ENCODE assay signal across 19 cellular contexts in genomic region chr4:33592701-33593100, GRCh38.
DNase-seq lines count a peak whose midpoint lies in the region; ATAC-seq and TF ChIP-seq lines count a peak whose summit lies in the region.
"Had no signal": no experiment of that assay in that cellular context is flagged by ENCODE, and none has a peak within 500 bp of the region (broad histone marks: within the 10 kb centered on the region; RNA-seq: fewer than 3 reads in every experiment).

No MANE protein-coding gene starts in this region.

- H3K9me3 Mint-ChIP-seq in activated CD4-positive, alpha-beta memory T cell treated with anti-CD3 and anti-CD28 coated beads, Interleukin-2, amount 10 ng/mL, durations not matched to agents 7 days and 5 days: peaks cover 32% of the 10 kb centered on the region

- H3K27me3 Mint-ChIP-seq in activated CD4-positive, alpha-beta memory T cell treated with anti-CD3 and anti-CD28 coated beads, Interleukin-2, amount 10 ng/mL, durations not matched to agents 7 days and 5 days: no peaks in the 10 kb centered on the region
- H3K27me3 Mint-ChIP-seq: CD4-positive, CD25-positive, alpha-beta regulatory T cell had no signal

- H3K9me3 ChIP-seq in HCT116 (ENCODE audit: control insufficient read depth in 1 of 2, insufficient read depth in 1 of 2, low read depth in 1 of 2, low read length in 2 of 2) (peaks cover 21 to 25% of the 10 kb centered on the region in 2 experiments; a peak in 2 of 4 replicates), iPS-20b (ENCODE audit: insufficient read depth, low read depth, low read length) (peaks cover 80% of the 10 kb centered on the region)

- no peaks in the 10 kb centered on the region for H3K36me3 ChIP-seq in HCT116 (ENCODE audit: control insufficient read depth in 1 of 2, insufficient read depth in 2 of 2, low read length in 2 of 2)
- no peaks in the 10 kb centered on the region for H3K36me3 ChIP-seq in iPS-20b (ENCODE audit: insufficient read depth, low read depth, low read length)

- no peaks in the 10 kb centered on the region for H3K36me3 Mint-ChIP-seq in activated CD4-positive, alpha-beta memory T cell treated with anti-CD3 and anti-CD28 coated beads, Interleukin-2, amount 10 ng/mL, durations not matched to agents 7 days and 5 days (ENCODE audit: low read depth)
- H3K36me3 Mint-ChIP-seq: CD4-positive, CD25-positive, alpha-beta regulatory T cell had no signal

- ATAC-seq in HCT116: no peak

- peak; percentile 16 for DNase-seq in HCT116 (ENCODE audit: low read depth, low spot score)
- peak; percentile 3 for DNase-seq in NB4 (ENCODE audit: low read depth)
- DNase-seq in astrocyte of the hippocampus (ENCODE audit: low read depth, low spot score): peak; percentile 0
- no peak for DNase-seq in activated CD4-positive, alpha-beta memory T cell treated with anti-CD3 and anti-CD28 coated beads, Interleukin-2, amount 10 ng/mL, durations not matched to agents 7 days and 5 days
- no peak for DNase-seq in dermis blood vessel endothelial cell
- DNase-seq in posterior cingulate gyrus: no peak
- DNase-seq: CD4-positive, CD25-positive, alpha-beta regulatory T cell; H9; IMR-90; NCI-H1105 treated with DMSO at 0.1 percent for 48 hours; NCI-H1694; NCI-H2081; NCI-H2171 treated with DMSO at 0.1 percent for 48 hours; NCI-H524 treated with DMSO at 0.1 percent for 48 hours; PC-9; RPMI8226; SHP77 had no signal

- H2AFZ ChIP-seq in HCT116 (ENCODE audit: low read depth, low read length, poor library complexity, severe bottlenecking): no peak overlapping the region
- H2AFZ ChIP-seq: PC-9 had no signal

- H3K4me1 ChIP-seq in HCT116 (ENCODE audit: control insufficient read depth in 1 of 2, insufficient read depth in 2 of 2, low read length in 2 of 2) (no peaks in the 10 kb centered on the region), iPS-20b (ENCODE audit: insufficient read depth, low read length) (no peaks in the 10 kb centered on the region)

- no peaks in the 10 kb centered on the region for H3K9me2 ChIP-seq in HCT116 (ENCODE audit: insufficient read depth)

- TF ChIP-seq POLR2A in HCT116 (IDR thresholded peaks at IDR 0.05; ENCODE audit: borderline replicate concordance, extremely low read depth, insufficient read depth, insufficient read length) (no peak), NB4 (IDR thresholded peaks at IDR 0.05; ENCODE audit: extremely low read depth, insufficient read length) (no peak)

- RAD21 ChIA-PET in HCT116 (lab: Charles Lee; ENCODE audit: low non-redundant PET in 1 of 2, low total read pairs in 2 of 2, uncharacterized antibody in 2 of 2, unreplicated experiment in 2 of 2): no interaction called here

- intact Hi-C loops in HCT116 (cut with micrococcal nuclease) (no loop called here), posterior cingulate gyrus (cut with DNase I) (no loop called here)

- TF ChIP-seq CTCF in HCT116 (IDR thresholded peaks at IDR 0.05 in 2 of 3, conservative IDR thresholded peaks at IDR 0.05 in 1 of 3; ENCODE audit: borderline replicate concordance in 1 of 3, insufficient read depth in 1 of 3, low read depth in 2 of 3, low read length in 2 of 3) (no peak), NB4 (IDR thresholded peaks at IDR 0.05; ENCODE audit: low read depth, low read length) (no peak)

- BruUV-seq in HCT116 (replicated peaks; lab: Mats Ljungman, UMichigan): no TSS peak

- TF ChIP-seq RAD21 in HCT116 (IDR thresholded peaks at IDR 0.05; ENCODE audit: low read depth): no peak

- H3K27ac ChIP-seq in HCT116 (ENCODE audit: low read depth, low read length) (no peak overlapping the region), iPS-20b (ENCODE audit: low read length) (no peak overlapping the region)
- H3K27ac ChIP-seq: KMS-11, PC-9 had no signal

- no peak overlapping the region for H3K4me3 Mint-ChIP-seq in activated CD4-positive, alpha-beta memory T cell treated with anti-CD3 and anti-CD28 coated beads, Interleukin-2, amount 10 ng/mL, durations not matched to agents 7 days and 5 days
- H3K4me3 Mint-ChIP-seq: CD4-positive, CD25-positive, alpha-beta regulatory T cell; H9 had no signal

- no peaks in the 10 kb centered on the region for H3K79me2 ChIP-seq in HCT116 (ENCODE audit: insufficient read depth, low read length)

- no peak overlapping the region for H3K9ac ChIP-seq in HCT116 (ENCODE audit: low read length)
- H3K9ac ChIP-seq in iPS-20b (ENCODE audit: low read depth, low read length): no peak overlapping the region
- H3K9ac ChIP-seq: KMS-11 had no signal

- no peaks in the 10 kb centered on the region for H3K4me1 Mint-ChIP-seq in activated CD4-positive, alpha-beta memory T cell treated with anti-CD3 and anti-CD28 coated beads, Interleukin-2, amount 10 ng/mL, durations not matched to agents 7 days and 5 days
- H3K4me1 Mint-ChIP-seq: CD4-positive, CD25-positive, alpha-beta regulatory T cell; H9 had no signal

- H3K4me2 ChIP-seq in HCT116 (ENCODE audit: low read length): no peak overlapping the region
- H3K4me2 ChIP-seq: KMS-11, PC-9 had no signal

- H4K20me1 ChIP-seq in HCT116 (ENCODE audit: insufficient read depth): no peaks in the 10 kb centered on the region

- CTCF ChIA-PET in HCT116 (lab: Charles Lee): no interaction called here
- CTCF ChIA-PET in activated CD4-positive, alpha-beta memory T cell treated with anti-CD3 and anti-CD28 coated beads, Interleukin-2, amount 10 ng/mL, durations not matched to agents 7 days and 5 days (lab: Charles Lee): no interaction called here

- H3K27me3 ChIP-seq in HCT116 (ENCODE audit: insufficient read depth, low read length) (no peaks in the 10 kb centered on the region), iPS-20b (ENCODE audit: insufficient read depth, low read length) (no peaks in the 10 kb centered on the region)

- no peak overlapping the region for H3K27ac Mint-ChIP-seq in activated CD4-positive, alpha-beta memory T cell treated with anti-CD3 and anti-CD28 coated beads, Interleukin-2, amount 10 ng/mL, durations not matched to agents 7 days and 5 days
- H3K27ac Mint-ChIP-seq: CD4-positive, CD25-positive, alpha-beta regulatory T cell; H9 had no signal

- POLR2A ChIA-PET in HCT116 (lab: Charles Lee): no interaction called here
- POLR2A ChIA-PET in activated CD4-positive, alpha-beta memory T cell treated with anti-CD3 and anti-CD28 coated beads, Interleukin-2, amount 10 ng/mL, durations not matched to agents 7 days and 5 days (lab: Charles Lee): no interaction called here

- H3K4me3 ChIP-seq in HCT116 (replicated peaks in 1 of 2; ENCODE audit: low read depth in 1 of 2, low read length in 2 of 2): no peak overlapping the region
- no peak overlapping the region for H3K4me3 ChIP-seq in NB4 (ENCODE audit: low read depth, low read length)
- peak overlapping the region; percentile 4; the same call in 1 of the 2 replicates for H3K4me3 ChIP-seq in iPS-20b (ENCODE audit: low read length)
- H3K4me3 ChIP-seq: PC-9 had no signal

TF ChIP-seq in HCT116, 20 proteins besides CTCF, POLR2A, EP300 and RAD21:
- TF ChIP-seq CBX3 (IDR thresholded peaks at IDR 0.05; ENCODE audit: low read depth): peak; percentile 96
- no peak for TF ChIP-seq EZH2 (IDR thresholded peaks at IDR 0.05)

Comparison
In these comparisons a context has a peak if more than half of its experiments do, and no peak if none do; other contexts are left out.
1. DNase-seq: peak in HCT116 (single experiment), NB4 (single experiment) and astrocyte of the hippocampus (single experiment); none in activated CD4-positive, alpha-beta memory T cell treated with anti-CD3 and anti-CD28 coated beads, Interleukin-2, amount 10 ng/mL, durations not matched to agents 7 days and 5 days (single experiment), dermis blood vessel endothelial cell (single experiment) and posterior cingulate gyrus (0 of 10).